In genomic region chr3:160006282-160007163, GRCh38 we compare ENCODE assay signal across 9 cellular contexts. TPM values are rescaled to one million over a fixed set of nuclear protein-coding genes. Genes with fewer than 3 reads are reported as not detected.
DNase-seq lines count a peak whose midpoint lies in the region; ATAC-seq, FAIRE-seq and TF ChIP-seq lines count a peak whose summit lies in the region.
"Had no signal": no experiment of that assay in that cellular context is flagged by ENCODE, and none has a peak within 500 bp of the region (broad histone marks: within the 10 kb centered on the region; RNA-seq: fewer than 3 reads in every experiment).

No MANE protein-coding gene starts in this region.

- H3K36me3 ChIP-seq in BE2C (no peaks in the 10 kb centered on the region), adipocyte (ENCODE audit: control insufficient read depth, insufficient read depth, low read length, severe bottlenecking) (no peaks in the 10 kb centered on the region), sigmoid colon (no peaks in the 10 kb centered on the region)
- H3K36me3 ChIP-seq: SJSA1 had no signal

- peak; percentile 42 for ATAC-seq in HG03103 (IDR thresholded peaks at IDR 0.05; ENCODE audit: low read depth, unreplicated experiment)
- peak; percentile 90 for ATAC-seq in left cardiac atrium

- TF ChIP-seq POLR2A in sigmoid colon (IDR thresholded peaks at IDR 0.05) = no peak

- H3K4me1 ChIP-seq in BE2C (peaks cover 10% of the 10 kb centered on the region), adipocyte (ENCODE audit: control insufficient read depth, insufficient read depth, low read length) (no peaks in the 10 kb centered on the region), sigmoid colon (peaks cover 0 to 7% (median 2%) of the 10 kb centered on the region in 4 donors)
- H3K4me1 ChIP-seq: SJSA1 had no signal

- H3K27me3 ChIP-seq in BE2C (no peaks in the 10 kb centered on the region), adipocyte (replicated peaks; ENCODE audit: control insufficient read depth, insufficient read depth, low read length) (no peaks in the 10 kb centered on the region), sigmoid colon (no peaks in the 10 kb centered on the region)
- H3K27me3 ChIP-seq: SJSA1 had no signal

- H3K9me3 ChIP-seq in BE2C (no peaks in the 10 kb centered on the region), adipocyte (ENCODE audit: control insufficient read depth, low read length) (no peaks in the 10 kb centered on the region), sigmoid colon (no peaks in the 10 kb centered on the region)
- H3K9me3 ChIP-seq: SJSA1 had no signal

- H3K4me3 ChIP-seq in BE2C (ENCODE audit: low read depth, low read length) (no peak overlapping the region), adipocyte (ENCODE audit: low read length) (no peak overlapping the region), sigmoid colon (no peak overlapping the region)
- H3K4me3 ChIP-seq: SJSA1 had no signal

- no peak overlapping the region for H3K27ac ChIP-seq in sigmoid colon
- H3K27ac ChIP-seq: SJSA1 had no signal

- TF ChIP-seq CTCF in BE2C (IDR thresholded peaks at IDR 0.05; ENCODE audit: low read depth, low read length) (peak; percentile 99), sigmoid colon (IDR thresholded peaks at IDR 0.05) (peak; percentile 50 to 81 (median 78))

- no peak overlapping the region for H3K9ac ChIP-seq in adipocyte (ENCODE audit: low read length)

- FAIRE-seq in GM18507 (lab: Jason Lieb, UNC) = peak; percentile 75

- TF ChIP-seq EP300 in sigmoid colon (IDR thresholded peaks at IDR 0.05) = no peak

- peak; percentile 61 for DNase-seq in BE2C
- no peak for DNase-seq in GM18507 (ENCODE audit: extremely low spot score, insufficient read length, low read depth)
- DNase-seq in NCI-H345 treated with DMSO at 0.1 percent for 48 hours (lab: John Stamatoyannopoulos, UW; ENCODE audit: unreplicated experiment) = peak; percentile 34
- DNase-seq in adipocyte (ENCODE audit: low read depth) = peak; percentile 87
- DNase-seq in left cardiac atrium = peak; percentile 34
- DNase-seq in sigmoid colon = peak; percentile 69
- DNase-seq in T-helper 9 cell = no peak

- WGBS in sigmoid colon, 2 donors = 8 to 24% methylated on average over 3 of the region's 3 CpGs

- intact Hi-C loops in left cardiac atrium (cut with DNase I) (loop anchor here (2.0 to 10.0 kb wide), 4 partner anchors 72 to 744 kb away; no protein-coding TSS in a partner anchor), sigmoid colon (cut with DNase I) (loop anchor here (1.0 to 5.0 kb wide), 6 partner anchors 122 to 744 kb away; no protein-coding TSS in a partner anchor)

RNA-seq across cellular contexts. Expression of gene IL12A, which starts 17.9 kb away (rescaled TPM):
- 3.9 TPM for polyA plus RNA-seq in BE2C (2012; ENCODE audit: insufficient read depth, insufficient read length, low read depth)
- total RNA-seq in left cardiac atrium (under 1 TPM; 0.24 to 0.42 TPM), sigmoid colon (1 to 10 TPM in 3 of 4 donors, under 1 TPM in 1; 0.27 to 3.9 (median 1.3) TPM)
- polyA plus RNA-seq in sigmoid colon = under 1 TPM in 1 of 3 donors, not detected in 2; 0.79 TPM

Comparison
In these comparisons a context has a peak if more than half of its experiments do, and no peak if none do; other contexts are left out.
1. DNase-seq: peak in BE2C (single experiment), NCI-H345 treated with DMSO at 0.1 percent for 48 hours (single experiment), adipocyte (single experiment), left cardiac atrium (single experiment) and sigmoid colon (single experiment); none in GM18507 (single experiment) and T-helper 9 cell (single experiment).